ENCODE assay signal across 1 cellular context in the genomic region with DNA sequence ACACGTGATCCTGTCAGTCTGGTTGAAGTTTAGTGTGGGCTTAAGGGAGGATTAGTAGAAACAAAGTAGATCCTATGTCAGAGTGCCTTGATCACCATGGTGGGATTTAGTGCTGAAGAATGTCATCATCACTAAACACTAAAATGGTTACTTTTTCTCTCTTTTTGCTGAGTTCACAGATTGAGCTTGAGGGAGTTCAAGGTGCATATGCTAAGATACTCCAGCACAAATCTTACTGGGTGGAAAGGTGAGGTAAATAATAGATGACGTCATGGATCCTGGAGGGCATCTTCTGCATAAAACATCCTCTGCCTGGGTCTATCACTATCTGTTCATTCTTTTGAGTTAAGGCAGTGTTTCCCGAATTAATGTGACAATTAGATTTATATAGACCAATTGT.
TF ChIP-seq lines count a peak whose summit lies in the region.

No MANE protein-coding gene starts in this region.

TF ChIP-seq in HepG2, 621 proteins besides CTCF, POLR2A, EP300 and RAD21 (continued from another document):
- TF ChIP-seq, protein P1, sequence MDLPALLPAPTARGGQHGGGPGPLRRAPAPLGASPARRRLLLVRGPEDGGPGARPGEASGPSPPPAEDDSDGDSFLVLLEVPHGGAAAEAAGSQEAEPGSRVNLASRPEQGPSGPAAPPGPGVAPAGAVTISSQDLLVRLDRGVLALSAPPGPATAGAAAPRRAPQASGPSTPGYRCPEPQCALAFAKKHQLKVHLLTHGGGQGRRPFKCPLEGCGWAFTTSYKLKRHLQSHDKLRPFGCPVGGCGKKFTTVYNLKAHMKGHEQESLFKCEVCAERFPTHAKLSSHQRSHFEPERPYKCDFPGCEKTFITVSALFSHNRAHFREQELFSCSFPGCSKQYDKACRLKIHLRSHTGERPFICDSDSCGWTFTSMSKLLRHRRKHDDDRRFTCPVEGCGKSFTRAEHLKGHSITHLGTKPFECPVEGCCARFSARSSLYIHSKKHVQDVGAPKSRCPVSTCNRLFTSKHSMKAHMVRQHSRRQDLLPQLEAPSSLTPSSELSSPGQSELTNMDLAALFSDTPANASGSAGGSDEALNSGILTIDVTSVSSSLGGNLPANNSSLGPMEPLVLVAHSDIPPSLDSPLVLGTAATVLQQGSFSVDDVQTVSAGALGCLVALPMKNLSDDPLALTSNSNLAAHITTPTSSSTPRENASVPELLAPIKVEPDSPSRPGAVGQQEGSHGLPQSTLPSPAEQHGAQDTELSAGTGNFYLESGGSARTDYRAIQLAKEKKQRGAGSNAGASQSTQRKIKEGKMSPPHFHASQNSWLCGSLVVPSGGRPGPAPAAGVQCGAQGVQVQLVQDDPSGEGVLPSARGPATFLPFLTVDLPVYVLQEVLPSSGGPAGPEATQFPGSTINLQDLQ (CRISPR knock-in tag; IDR thresholded peaks at IDR 0.05), result no peak
- TF ChIP-seq SMAD1 (CRISPR knock-in tag; IDR thresholded peaks at IDR 0.05; ENCODE audit: borderline replicate concordance, low read depth) (no peak), CBFB (CRISPR knock-in tag; IDR thresholded peaks at IDR 0.05) (no peak), NR3C1 (CRISPR knock-in tag; IDR thresholded peaks at IDR 0.05) (no peak), MIER2 (CRISPR knock-in tag; IDR thresholded peaks at IDR 0.05) (no peak), ELF4 (CRISPR knock-in tag; IDR thresholded peaks at IDR 0.05; ENCODE audit: borderline replicate concordance) (no peak), CREB1 (IDR thresholded peaks at IDR 0.05) (peak; percentile 92), CREB1 (CRISPR knock-in tag; IDR thresholded peaks at IDR 0.05) (no peak), MXI1 (IDR thresholded peaks at IDR 0.05; ENCODE audit: borderline replicate concordance, low read depth, low read length) (no peak), ZNF777 (CRISPR knock-in tag; IDR thresholded peaks at IDR 0.05) (no peak), MAFK (conservative IDR thresholded peaks at IDR 0.05 in 1 of 2, IDR thresholded peaks at IDR 0.05 in 1 of 2; ENCODE audit: low read length in 2 of 2) (peak; percentile 48 to 52; a peak in 3 of 4 replicates)
- TF ChIP-seq, protein P2, sequence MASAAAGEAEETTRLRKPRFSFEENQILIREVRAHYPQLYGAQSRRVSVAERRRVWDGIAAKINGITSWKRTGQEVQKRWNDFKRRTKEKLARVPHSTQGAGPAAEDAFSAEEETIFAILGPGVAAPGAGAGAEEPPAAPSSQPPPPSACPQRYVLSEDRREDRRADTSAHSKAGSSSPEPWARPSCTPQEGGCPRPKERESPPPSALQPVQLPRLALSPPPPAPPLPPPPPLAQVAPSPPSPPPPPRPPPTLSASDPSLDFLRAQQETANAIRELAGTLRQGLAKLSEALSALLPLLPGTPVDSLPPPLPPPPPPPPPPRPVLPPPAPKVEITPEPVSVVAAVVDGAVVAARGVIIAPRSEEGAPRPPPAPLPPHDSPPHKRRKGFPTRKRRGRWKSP (CRISPR knock-in tag; IDR thresholded peaks at IDR 0.05), result no peak
- TF ChIP-seq, protein P3, sequence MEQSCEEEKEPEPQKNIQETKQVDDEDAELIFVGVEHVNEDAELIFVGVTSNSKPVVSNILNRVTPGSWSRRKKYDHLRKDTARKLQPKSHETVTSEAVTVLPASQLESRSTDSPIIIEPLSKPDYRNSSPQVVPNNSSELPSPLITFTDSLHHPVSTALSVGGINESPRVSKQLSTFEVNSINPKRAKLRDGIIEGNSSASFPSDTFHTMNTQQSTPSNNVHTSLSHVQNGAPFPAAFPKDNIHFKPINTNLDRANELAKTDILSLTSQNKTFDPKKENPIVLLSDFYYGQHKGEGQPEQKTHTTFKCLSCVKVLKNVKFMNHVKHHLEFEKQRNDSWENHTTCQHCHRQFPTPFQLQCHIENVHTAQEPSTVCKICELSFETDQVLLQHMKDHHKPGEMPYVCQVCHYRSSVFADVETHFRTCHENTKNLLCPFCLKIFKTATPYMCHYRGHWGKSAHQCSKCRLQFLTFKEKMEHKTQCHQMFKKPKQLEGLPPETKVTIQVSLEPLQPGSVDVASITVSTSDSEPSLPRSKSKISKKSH (CRISPR knock-in tag; IDR thresholded peaks at IDR 0.05; ENCODE audit: borderline replicate concordance), result no peak
- TF ChIP-seq, protein P4, sequence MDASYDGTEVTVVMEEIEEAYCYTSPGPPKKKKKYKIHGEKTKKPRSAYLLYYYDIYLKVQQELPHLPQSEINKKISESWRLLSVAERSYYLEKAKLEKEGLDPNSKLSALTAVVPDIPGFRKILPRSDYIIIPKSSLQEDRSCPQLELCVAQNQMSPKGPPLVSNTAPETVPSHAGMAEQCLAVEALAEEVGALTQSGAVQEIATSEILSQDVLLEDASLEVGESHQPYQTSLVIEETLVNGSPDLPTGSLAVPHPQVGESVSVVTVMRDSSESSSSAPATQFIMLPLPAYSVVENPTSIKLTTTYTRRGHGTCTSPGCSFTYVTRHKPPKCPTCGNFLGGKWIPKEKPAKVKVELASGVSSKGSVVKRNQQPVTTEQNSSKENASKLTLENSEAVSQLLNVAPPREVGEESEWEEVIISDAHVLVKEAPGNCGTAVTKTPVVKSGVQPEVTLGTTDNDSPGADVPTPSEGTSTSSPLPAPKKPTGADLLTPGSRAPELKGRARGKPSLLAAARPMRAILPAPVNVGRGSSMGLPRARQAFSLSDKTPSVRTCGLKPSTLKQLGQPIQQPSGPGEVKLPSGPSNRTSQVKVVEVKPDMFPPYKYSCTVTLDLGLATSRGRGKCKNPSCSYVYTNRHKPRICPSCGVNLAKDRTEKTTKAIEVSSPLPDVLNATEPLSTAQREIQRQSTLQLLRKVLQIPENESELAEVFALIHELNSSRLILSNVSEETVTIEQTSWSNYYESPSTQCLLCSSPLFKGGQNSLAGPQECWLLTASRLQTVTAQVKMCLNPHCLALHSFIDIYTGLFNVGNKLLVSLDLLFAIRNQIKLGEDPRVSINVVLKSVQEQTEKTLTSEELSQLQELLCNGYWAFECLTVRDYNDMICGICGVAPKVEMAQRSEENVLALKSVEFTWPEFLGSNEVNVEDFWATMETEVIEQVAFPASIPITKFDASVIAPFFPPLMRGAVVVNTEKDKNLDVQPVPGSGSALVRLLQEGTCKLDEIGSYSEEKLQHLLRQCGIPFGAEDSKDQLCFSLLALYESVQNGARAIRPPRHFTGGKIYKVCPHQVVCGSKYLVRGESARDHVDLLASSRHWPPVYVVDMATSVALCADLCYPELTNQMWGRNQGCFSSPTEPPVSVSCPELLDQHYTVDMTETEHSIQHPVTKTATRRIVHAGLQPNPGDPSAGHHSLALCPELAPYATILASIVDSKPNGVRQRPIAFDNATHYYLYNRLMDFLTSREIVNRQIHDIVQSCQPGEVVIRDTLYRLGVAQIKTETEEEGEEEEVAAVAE (CRISPR knock-in tag; IDR thresholded peaks at IDR 0.05; ENCODE audit: borderline replicate concordance), result no peak
TF ChIP-seq in HepG2: peak in this region for 4.
